Comparison of ENCODE assay signal across 8 cellular contexts in genomic region chr17:10226930-10227695, GRCh38. TPM values are rescaled to one million over a fixed set of nuclear protein-coding genes. Genes with fewer than 3 reads are reported as not detected.
DNase-seq lines count a peak whose midpoint lies in the region; ATAC-seq, FAIRE-seq and TF ChIP-seq lines count a peak whose summit lies in the region.

No MANE protein-coding gene starts in this region.

- H3K4me2 ChIP-seq in H1 (ENCODE audit: insufficient read depth in 1 of 2, low read depth in 2 of 2, low read length in 2 of 2) = no peak overlapping the region

- no peak overlapping the region for H3K9ac ChIP-seq in H1 (replicated peaks in 1 of 4; ENCODE audit: extremely low read depth in 1 of 4, low read depth in 3 of 4, low read length in 3 of 4)

- H3K79me1 ChIP-seq in H1 (ENCODE audit: low read depth, low read length) = no peaks in the 10 kb centered on the region

- H3K56ac ChIP-seq in H1 (replicated peaks; ENCODE audit: insufficient read length, low read depth, low read length) = no peak overlapping the region

- H3K27me3 ChIP-seq in H1 (replicated peaks in 1 of 4; ENCODE audit: control insufficient read depth in 3 of 4, extremely low read depth in 1 of 4, insufficient read depth in 3 of 4, low read length in 3 of 4) (no peaks in the 10 kb centered on the region), testis (no peaks in the 10 kb centered on the region)

- H3K4me1 Mint-ChIP-seq in activated CD4-positive, alpha-beta memory T cell treated with anti-CD3 and anti-CD28 coated beads, Interleukin-2, amount 10 ng/mL, durations not matched to agents 7 days and 5 days = no peaks in the 10 kb centered on the region
- H3K4me1 Mint-ChIP-seq in naive thymus-derived CD8-positive, alpha-beta T cell = peaks cover 0 to 5% (median 0%) of the 10 kb centered on the region in 4 donors

- no peak overlapping the region for H3K4ac ChIP-seq in H1 (replicated peaks; ENCODE audit: insufficient read length, low read depth, low read length)

- H3K36me3 ChIP-seq in H1 (ENCODE audit: control insufficient read depth in 2 of 4, insufficient read depth in 4 of 4, low read length in 3 of 4) (no peaks in the 10 kb centered on the region), testis (ENCODE audit: low read depth, missing control alignments) (no peaks in the 10 kb centered on the region)

- TF ChIP-seq CTCF in LNCAP (IDR thresholded peaks at IDR 0.05) = peak; percentile 94
- TF ChIP-seq CTCF in H1 (IDR thresholded peaks at IDR 0.05; ENCODE audit: control extremely low read depth in 1 of 3, insufficient read depth in 1 of 3, low read depth in 1 of 3, low read length in 3 of 3) = peak; percentile 85 to 91 (median 85)
- peak; percentile 60 to 84 (median 67) for TF ChIP-seq CTCF in testis (IDR thresholded peaks at IDR 0.05)

- no peak overlapping the region for H2AFZ ChIP-seq in H1 (ENCODE audit: low read length)

- H3K9me3 ChIP-seq in H1 (ENCODE audit: insufficient read depth in 2 of 2, low read depth in 1 of 2, low read length in 1 of 2) = peaks cover 0 to 4% of the 10 kb centered on the region in 2 experiments; a peak in 1 of 4 replicates
- no peaks in the 10 kb centered on the region for H3K9me3 ChIP-seq in testis

- CTCF ChIA-PET in activated CD4-positive, alpha-beta memory T cell treated with anti-CD3 and anti-CD28 coated beads, Interleukin-2, amount 10 ng/mL, durations not matched to agents 7 days and 5 days (lab: Charles Lee) = interaction anchor here (1.1 to 2.2 kb wide), 4 partner anchors 11 to 302 kb away, joined by 3 to 9 read pairs (median 4); no protein-coding TSS in a partner anchor
- CTCF ChIA-PET in H1 (lab: Charles Lee; ENCODE audit: partially characterized antibody) = interaction anchor here (0.5 to 3.3 kb wide), 54 partner anchors 9 to 308 kb away, joined by 3 to 34 read pairs (median 4); no protein-coding TSS in a partner anchor

- H4K8ac ChIP-seq in H1 (ENCODE audit: extremely low read depth, insufficient read depth, low read length) = peak overlapping the region; percentile 57

- DNase-seq in EL (peak; percentile 23), H1 (ENCODE audit: low read depth in 1 of 2, low spot score in 2 of 2) (peak; percentile 46 to 92), testis (peak; percentile 81)
- DNase-seq in activated CD4-positive, alpha-beta memory T cell treated with anti-CD3 and anti-CD28 coated beads, Interleukin-2, amount 10 ng/mL, durations not matched to agents 7 days and 5 days = peak; percentile 26
- DNase-seq in naive thymus-derived CD8-positive, alpha-beta T cell = peak; percentile 8 to 70 (median 34)

- H3K18ac ChIP-seq in H1 (ENCODE audit: extremely low read depth, low read length) = no peak overlapping the region

- H2BK120ac ChIP-seq in H1 (replicated peaks; ENCODE audit: low read depth, low read length) = no peak overlapping the region

- no peak for TF ChIP-seq POLR2A in H1 (IDR thresholded peaks at IDR 0.05; ENCODE audit: control extremely low read depth in 1 of 2, low read depth in 2 of 2, low read length in 2 of 2)
- TF ChIP-seq POLR2A in testis (IDR thresholded peaks at IDR 0.05) = no peak

- H2BK15ac ChIP-seq in H1 (ENCODE audit: low read length) = no peak overlapping the region; the same call in 1 of the 2 replicates

- ATAC-seq in naive thymus-derived CD8-positive, alpha-beta T cell = peak; percentile 46 to 53
- ATAC-seq in HG03432 (IDR thresholded peaks at IDR 0.05; ENCODE audit: unreplicated experiment) = no peak
- no peak for ATAC-seq in HG03108 (IDR thresholded peaks at IDR 0.05; ENCODE audit: unreplicated experiment)

- H3K27ac Mint-ChIP-seq in activated CD4-positive, alpha-beta memory T cell treated with anti-CD3 and anti-CD28 coated beads, Interleukin-2, amount 10 ng/mL, durations not matched to agents 7 days and 5 days = no peak overlapping the region
- H3K27ac Mint-ChIP-seq in naive thymus-derived CD8-positive, alpha-beta T cell = no peak overlapping the region

- H3K4me1 ChIP-seq in H1 (replicated peaks in 1 of 4; ENCODE audit: control insufficient read depth in 3 of 4, insufficient read depth in 4 of 4, low read length in 3 of 4) = no peaks in the 10 kb centered on the region
- no peaks in the 10 kb centered on the region for H3K4me1 ChIP-seq in testis

- FAIRE-seq in H1 (lab: Jason Lieb, UNC) = peak; percentile 57

- no peaks in the 10 kb centered on the region for H3K79me2 ChIP-seq in H1 (ENCODE audit: control insufficient read depth in 1 of 2, insufficient read depth in 2 of 2, low read length in 2 of 2)

- POLR2A ChIA-PET in activated CD4-positive, alpha-beta memory T cell treated with anti-CD3 and anti-CD28 coated beads, Interleukin-2, amount 10 ng/mL, durations not matched to agents 7 days and 5 days (lab: Charles Lee) = no interaction called here
- POLR2A ChIA-PET in H1 (lab: Charles Lee; ENCODE audit: partially characterized antibody) = no interaction called here
- POLR2A ChIA-PET in naive thymus-derived CD8-positive, alpha-beta T cell (lab: Charles Lee) = no interaction called here

- no peak overlapping the region for H4K91ac ChIP-seq in H1 (replicated peaks; ENCODE audit: insufficient read length, low read length)

- H3K4me3 Mint-ChIP-seq in activated CD4-positive, alpha-beta memory T cell treated with anti-CD3 and anti-CD28 coated beads, Interleukin-2, amount 10 ng/mL, durations not matched to agents 7 days and 5 days = no peak overlapping the region
- no peak overlapping the region for H3K4me3 Mint-ChIP-seq in naive thymus-derived CD8-positive, alpha-beta T cell

- H2BK12ac ChIP-seq in H1 (ENCODE audit: low read depth, low read length) = no peak overlapping the region

- H3K27ac ChIP-seq in H1 (ENCODE audit: low read depth, low read length) (no peak overlapping the region), testis (no peak overlapping the region)

- peak; percentile 92 to 94 for TF ChIP-seq RAD21 in H1 (IDR thresholded peaks at IDR 0.05 in 1 of 2, conservative IDR thresholded peaks at IDR 0.05 in 1 of 2; ENCODE audit: low read depth in 2 of 2, low read length in 2 of 2)

- H3K14ac ChIP-seq in H1 (ENCODE audit: insufficient read length) = no peak overlapping the region

- H2BK5ac ChIP-seq in H1 (ENCODE audit: low read depth, low read length) = no peak overlapping the region

- H2BK20ac ChIP-seq in H1 (ENCODE audit: low read length) = no peak overlapping the region

- H3K4me3 ChIP-seq in H1 (ENCODE audit: extremely low read depth in 1 of 4, insufficient read depth in 2 of 4, low read depth in 3 of 4, low read length in 4 of 4) (no peak overlapping the region), testis (no peak overlapping the region)

- no peak overlapping the region for H4K5ac ChIP-seq in H1 (ENCODE audit: insufficient read length, low read depth, low read length)

- intact Hi-C loops in testis (cut with DNase I; ENCODE audit: low total_unique reads) = no loop called here

- no peak overlapping the region for H3K23ac ChIP-seq in H1 (ENCODE audit: insufficient read length)

- WGBS in H1 (ENCODE audit: extremely low coverage in 1 of 2, insufficient coverage in 1 of 2, insufficient read length in 1 of 2, insufficient replicate concordance in 2 of 2, low coverage in 1 of 2, low lambda C conversion rate in 2 of 2, missing lambda C conversion rate in 1 of 2), 2 experiments = 58% methylated on average over 15 of the region's 15 CpGs; no CpG with 5 or more reads in 1 of the 2 experiments
- 65 to 67% methylated on average over 15 of the region's 15 CpGs for WGBS in testis, 2 donors

- no peak for TF ChIP-seq EP300 in H1 (IDR thresholded peaks at IDR 0.05; ENCODE audit: borderline replicate concordance in 1 of 2, low read depth in 2 of 2, low read length in 2 of 2)

- H3K9me3 Mint-ChIP-seq in activated CD4-positive, alpha-beta memory T cell treated with anti-CD3 and anti-CD28 coated beads, Interleukin-2, amount 10 ng/mL, durations not matched to agents 7 days and 5 days = peaks cover 3% of the 10 kb centered on the region
- peaks cover 0 to 9% (median 3%) of the 10 kb centered on the region in 9 donors for H3K9me3 Mint-ChIP-seq in naive thymus-derived CD8-positive, alpha-beta T cell

- H3K27me3 Mint-ChIP-seq in activated CD4-positive, alpha-beta memory T cell treated with anti-CD3 and anti-CD28 coated beads, Interleukin-2, amount 10 ng/mL, durations not matched to agents 7 days and 5 days = no peaks in the 10 kb centered on the region
- H3K27me3 Mint-ChIP-seq in naive thymus-derived CD8-positive, alpha-beta T cell = peaks cover 0 to 1% (median 0%) of the 10 kb centered on the region in 5 donors

- H4K20me1 ChIP-seq in H1 (replicated peaks in 1 of 2; ENCODE audit: control insufficient read depth in 1 of 2, insufficient read depth in 2 of 2, low read length in 2 of 2) = no peaks in the 10 kb centered on the region

- H2AK5ac ChIP-seq in H1 (ENCODE audit: low read depth, low read length) = no peak overlapping the region

- no peaks in the 10 kb centered on the region for H3K36me3 Mint-ChIP-seq in activated CD4-positive, alpha-beta memory T cell treated with anti-CD3 and anti-CD28 coated beads, Interleukin-2, amount 10 ng/mL, durations not matched to agents 7 days and 5 days (ENCODE audit: low read depth)
- peaks cover 0 to 11% (median 0%) of the 10 kb centered on the region in 3 donors for H3K36me3 Mint-ChIP-seq in naive thymus-derived CD8-positive, alpha-beta T cell

- no peaks in the 10 kb centered on the region for H3K23me2 ChIP-seq in H1 (ENCODE audit: low read depth, low read length)

TF ChIP-seq in H1, 55 proteins besides CTCF, POLR2A, EP300 and RAD21 (continues in another document):
- TF ChIP-seq POU5F1 (IDR thresholded peaks at IDR 0.05; ENCODE audit: low read depth, low read length) = no peak
- TF ChIP-seq BACH1 (IDR thresholded peaks at IDR 0.05; ENCODE audit: low read length) = peak; percentile 67
- TF ChIP-seq HDAC2 (IDR thresholded peaks at IDR 0.05; ENCODE audit: borderline replicate concordance in 1 of 2, low read depth in 2 of 2, low read length in 2 of 2) = peak in 1 of 2 experiments; percentile 94; a peak in 2 of 4 replicates
- TF ChIP-seq TCF12 (IDR thresholded peaks at IDR 0.05; ENCODE audit: low read depth, low read length) = 0 out of 2 replicates have a peak, but pooled peaks have one; percentile 52

RNA-seq across cellular contexts. Expression of gene GAS7, which starts 28.7 kb away (rescaled TPM):
- under 1 TPM; 0.23 to 0.35 TPM for total RNA-seq in activated CD4-positive, alpha-beta memory T cell treated with anti-CD3 and anti-CD28 coated beads, Interleukin-2, amount 10 ng/mL, durations not matched to agents 7 days and 5 days
- total RNA-seq in H1 (2021; fragmentation: NEBNext Ultra II Directional; extraction: Animal tissue kit (Norgen Biotek cat#: 25700)) = 12.2 and 14.5 TPM in 2 replicates
- polyA plus RNA-seq in H1 (2011; rRNA removed) (5.0 and 6.3 TPM in 2 replicates), testis (ENCODE audit: insufficient read depth, low read depth, low replicate concordance) (70.2 TPM)
- polyA plus RNA-seq in H1 (2011; cell fraction: cytosol; rRNA removed) = 5.6 TPM
- 6.4 TPM for polyA plus RNA-seq in H1 (2011; cell fraction: nucleus; rRNA removed)
- 5.9 to 7.9 TPM (median 6.2 TPM) in 4 replicates for polyA plus RNA-seq in H1 (2012, experiment 1 of 2)
- polyA plus RNA-seq in H1 (2012, experiment 2 of 2) = 2.8 TPM
- 3.9 TPM for polyA plus RNA-seq in H1 (2013, experiment 1 of 2)
- 4.2 TPM for polyA plus RNA-seq in H1 (2013, experiment 2 of 2)
- polyA minus RNA-seq in H1 (2011; rRNA and poly(A)+ RNA removed) = 8.6 and 11.3 TPM in 2 replicates
- polyA minus RNA-seq in H1 (2011; cell fraction: cytosol; rRNA and poly(A)+ RNA removed) = 9.1 TPM
- polyA minus RNA-seq in H1 (2011; cell fraction: nucleus; rRNA and poly(A)+ RNA removed) = 7.1 TPM
- total RNA-seq in naive thymus-derived CD8-positive, alpha-beta T cell = 1 to 10 TPM; 1.6 to 2.1 TPM
- 1 to 10 TPM in 1 of 3 donors, under 1 TPM in 1, not detected in 1; 0.05 to 1.1 TPM for polyA plus RNA-seq in naive thymus-derived CD8-positive, alpha-beta T cell
- 100 to 1,000 TPM; 152 to 184 TPM for total RNA-seq in testis

Comparison
In these comparisons a context has a peak if more than half of its experiments do, and no peak if none do; other contexts are left out.
1. DNase-seq: peak in every context shown above with its lines; median percentile 81 in testis; 69 in H1; 34 in naive thymus-derived CD8-positive, alpha-beta T cell; 26 in activated CD4-positive, alpha-beta memory T cell treated with anti-CD3 and anti-CD28 coated beads, Interleukin-2, amount 10 ng/mL, durations not matched to agents 7 days and 5 days; 23 in EL.
2. ATAC-seq: peak in naive thymus-derived CD8-positive, alpha-beta T cell (2 of 2); none in HG03432 (single experiment) and HG03108 (single experiment).
3. Peak in every context shown above with its lines, with median percentiles within 50 percentile points of each other: CTCF ChIP-seq.